Comparison of ENCODE assay signal across 14 cellular contexts in genomic region chr16:1162701-1163566, GRCh38. TPM values are rescaled to one million over a fixed set of nuclear protein-coding genes. Genes with fewer than 3 reads are reported as not detected.
DNase-seq lines count a peak whose midpoint lies in the region; ATAC-seq, FAIRE-seq and TF ChIP-seq lines count a peak whose summit lies in the region.
"Had no signal": no experiment of that assay in that cellular context is flagged by ENCODE, and none has a peak within 500 bp of the region (broad histone marks: within the 10 kb centered on the region; RNA-seq: fewer than 3 reads in every experiment).

No MANE protein-coding gene starts in this region.

- no peak overlapping the region for H3K27ac ChIP-seq in mesendoderm (ENCODE audit: low read depth, low read length)
- H3K27ac ChIP-seq in stomach smooth muscle (ENCODE audit: low read length): peak overlapping the region; percentile 97
- no peak overlapping the region for H3K27ac ChIP-seq in CD8-positive, alpha-beta memory T cell (ENCODE audit: low read depth, low read length)

- H3K27me3 ChIP-seq in NT2/D1 (ENCODE audit: insufficient read depth, insufficient read length) (no peaks in the 10 kb centered on the region), mesendoderm (ENCODE audit: insufficient read depth, low read length, poor library complexity) (no peaks in the 10 kb centered on the region), stomach smooth muscle (ENCODE audit: control insufficient read depth in 1 of 2, insufficient read depth in 2 of 2, low read length in 2 of 2) (no peaks in the 10 kb centered on the region)
- H3K27me3 ChIP-seq in CD8-positive, alpha-beta memory T cell (ENCODE audit: insufficient read depth, low read length, poor library complexity, severe bottlenecking): no peaks in the 10 kb centered on the region

- H3K4me1 Mint-ChIP-seq in CD8-positive, alpha-beta memory T cell: no peaks in the 10 kb centered on the region
- no peaks in the 10 kb centered on the region for H3K4me1 Mint-ChIP-seq in activated naive CD4-positive, alpha-beta T cell treated with anti-CD3 and anti-CD28 coated beads for 36 hours (ENCODE audit: low read depth)

- POLR2A ChIA-PET in CD8-positive, alpha-beta memory T cell (lab: Charles Lee): no interaction called here

- no peak for TF ChIP-seq POLR2A in H54 (IDR thresholded peaks at IDR 0.05; ENCODE audit: low read depth, low read length)

- no peak overlapping the region for H4K5ac ChIP-seq in mesendoderm (ENCODE audit: low read length)

- no peaks in the 10 kb centered on the region for H3K79me1 ChIP-seq in mesendoderm (ENCODE audit: low read length)

- H3K18ac ChIP-seq in mesendoderm (ENCODE audit: low read length): peak overlapping the region; percentile 7

- CTCF ChIA-PET in CD8-positive, alpha-beta memory T cell (lab: Charles Lee): no interaction called here
- CTCF ChIA-PET in activated naive CD4-positive, alpha-beta T cell treated with anti-CD3 and anti-CD28 coated beads for 36 hours (lab: Charles Lee): no interaction called here

- H3K27me3 Mint-ChIP-seq in CD8-positive, alpha-beta memory T cell: peaks cover 0 to 3% of the 10 kb centered on the region in 2 donors
- H3K27me3 Mint-ChIP-seq in activated naive CD4-positive, alpha-beta T cell treated with anti-CD3 and anti-CD28 coated beads for 36 hours (ENCODE audit: low read depth): peaks cover 7% of the 10 kb centered on the region

- H3K56ac ChIP-seq in mesendoderm (ENCODE audit: low read length): peak overlapping the region; percentile 10

- no peak overlapping the region for H2BK15ac ChIP-seq in mesendoderm (replicated peaks; ENCODE audit: low read depth)

- no peak overlapping the region for H2BK120ac ChIP-seq in mesendoderm (ENCODE audit: low read depth, low read length)

- no CpG with 5 or more reads among the region's 38 CpGs for WGBS in mesendoderm (ENCODE audit: extremely low coverage, insufficient coverage, low lambda C conversion rate)

- H3K9me3 ChIP-seq in NT2/D1 (ENCODE audit: insufficient read depth, low read length) (no peaks in the 10 kb centered on the region), stomach smooth muscle (ENCODE audit: control insufficient read depth in 2 of 2, low read length in 2 of 2) (no peaks in the 10 kb centered on the region)
- H3K9me3 ChIP-seq in CD8-positive, alpha-beta memory T cell (ENCODE audit: low read length): no peaks in the 10 kb centered on the region

- no peak overlapping the region for H3K4me3 Mint-ChIP-seq in CD8-positive, alpha-beta memory T cell
- no peak overlapping the region for H3K4me3 Mint-ChIP-seq in activated naive CD4-positive, alpha-beta T cell treated with anti-CD3 and anti-CD28 coated beads for 36 hours

- no peak overlapping the region for H2AK5ac ChIP-seq in mesendoderm (ENCODE audit: low read length)

- H3K27ac Mint-ChIP-seq in CD8-positive, alpha-beta memory T cell: no peak overlapping the region
- no peak overlapping the region for H3K27ac Mint-ChIP-seq in activated naive CD4-positive, alpha-beta T cell treated with anti-CD3 and anti-CD28 coated beads for 36 hours

- intact Hi-C loops in activated naive CD4-positive, alpha-beta T cell treated with anti-CD3 and anti-CD28 coated beads for 36 hours (cut with micrococcal nuclease): no loop called here

- H3K4ac ChIP-seq in mesendoderm (ENCODE audit: low read depth, low read length): no peak overlapping the region

- H3K4me3 ChIP-seq in NT2/D1 (ENCODE audit: insufficient read length, low read depth) (no peak overlapping the region), mesendoderm (ENCODE audit: low read length) (no peak overlapping the region), stomach smooth muscle (ENCODE audit: low read length in 2 of 2) (peak overlapping the region in 1 of 2 donors; percentile 40)
- H3K4me3 ChIP-seq in CD8-positive, alpha-beta memory T cell (ENCODE audit: low read length): no peak overlapping the region

- H3K9ac ChIP-seq in NT2/D1 (ENCODE audit: insufficient read length, low read depth): peak overlapping the region; percentile 64
- H3K9ac ChIP-seq in mesendoderm (ENCODE audit: low read length): no peak overlapping the region
- H3K9ac ChIP-seq in stomach smooth muscle (ENCODE audit: low read length in 2 of 2): peak overlapping the region; percentile 22 to 42

- no peak for FAIRE-seq in H54 (lab: Jason Lieb, UNC)
- FAIRE-seq: D721Med, GM12891 had no signal

- H3K79me2 ChIP-seq in mesendoderm (ENCODE audit: control insufficient read depth, insufficient read depth, low read length): no peaks in the 10 kb centered on the region

- ATAC-seq in GM19467 (IDR thresholded peaks at IDR 0.05; ENCODE audit: unreplicated experiment): no peak

- peak overlapping the region; percentile 89 for H3K23ac ChIP-seq in mesendoderm (ENCODE audit: low read length)

- H3K4me2 ChIP-seq in mesendoderm (ENCODE audit: low read length): no peak overlapping the region

- peak; percentile 82 for DNase-seq in H54 (ENCODE audit: insufficient read length, low spot score)
- DNase-seq in NT2/D1 (ENCODE audit: low read depth, low spot score): no peak
- no peak for DNase-seq in mesendoderm
- DNase-seq in CD8-positive, alpha-beta memory T cell: no peak
- DNase-seq in activated naive CD4-positive, alpha-beta T cell treated with anti-CD3 and anti-CD28 coated beads for 36 hours: no peak
- DNase-seq: GOT3; NCI-H1694 treated with DMSO at 0.1 percent for 48 hours; NK-92 treated with Interleukin-12 subunit alpha and Interleukin-12 subunit beta, amount 100 ng/mL, for 24 hours; SHP77 treated with DMSO at 0.1 percent for 48 hours had no signal

- no peaks in the 10 kb centered on the region for H3K9me3 Mint-ChIP-seq in CD8-positive, alpha-beta memory T cell
- no peaks in the 10 kb centered on the region for H3K9me3 Mint-ChIP-seq in activated naive CD4-positive, alpha-beta T cell treated with anti-CD3 and anti-CD28 coated beads for 36 hours

- no peak overlapping the region for H4K8ac ChIP-seq in mesendoderm (ENCODE audit: low read depth, low read length)

- no peak overlapping the region for H2BK5ac ChIP-seq in mesendoderm (ENCODE audit: low read length)

- H3K4me1 ChIP-seq in NT2/D1 (ENCODE audit: insufficient read depth, insufficient read length): peaks cover 42% of the 10 kb centered on the region
- peaks cover 1% of the 10 kb centered on the region for H3K4me1 ChIP-seq in mesendoderm (ENCODE audit: control insufficient read depth, low read depth, low read length)
- H3K4me1 ChIP-seq in stomach smooth muscle (ENCODE audit: control insufficient read depth, insufficient read depth, low read length): peaks cover 98% of the 10 kb centered on the region
- no peaks in the 10 kb centered on the region for H3K4me1 ChIP-seq in CD8-positive, alpha-beta memory T cell (ENCODE audit: insufficient read depth, low read length)

- H3K36me3 ChIP-seq in NT2/D1 (ENCODE audit: insufficient read depth, insufficient read length, low read length): peaks cover 50% of the 10 kb centered on the region
- H3K36me3 ChIP-seq in mesendoderm (ENCODE audit: control insufficient read depth, insufficient read depth, low read length): no peaks in the 10 kb centered on the region
- H3K36me3 ChIP-seq in stomach smooth muscle (ENCODE audit: control insufficient read depth in 2 of 2, insufficient read depth in 2 of 2, low read length in 2 of 2): peaks cover 2 to 6% of the 10 kb centered on the region in 2 donors
- H3K36me3 ChIP-seq in CD8-positive, alpha-beta memory T cell (ENCODE audit: insufficient read depth, low read length): no peaks in the 10 kb centered on the region

- no peaks in the 10 kb centered on the region for H3K36me3 Mint-ChIP-seq in CD8-positive, alpha-beta memory T cell
- no peaks in the 10 kb centered on the region for H3K36me3 Mint-ChIP-seq in activated naive CD4-positive, alpha-beta T cell treated with anti-CD3 and anti-CD28 coated beads for 36 hours (ENCODE audit: low read depth)

RNA-seq across cellular contexts. Expression of gene CACNA1H, which starts 10.0 kb away (rescaled TPM):
- 5.3 TPM for polyA plus RNA-seq in mesendoderm (2013, experiment 1 of 2)
- polyA plus RNA-seq in mesendoderm (2013, experiment 2 of 2): 4.9 TPM
- under 1 TPM; 0.31 to 0.42 TPM for total RNA-seq in CD8-positive, alpha-beta memory T cell
- polyA plus RNA-seq in CD8-positive, alpha-beta memory T cell: 0.40 TPM
- under 1 TPM; 0.50 to 0.84 TPM for total RNA-seq in activated naive CD4-positive, alpha-beta T cell treated with anti-CD3 and anti-CD28 coated beads for 36 hours
- total RNA-seq: RPMI7951 had no signal
